17 cellular contexts compared by ENCODE assay signal in the genomic region with DNA sequence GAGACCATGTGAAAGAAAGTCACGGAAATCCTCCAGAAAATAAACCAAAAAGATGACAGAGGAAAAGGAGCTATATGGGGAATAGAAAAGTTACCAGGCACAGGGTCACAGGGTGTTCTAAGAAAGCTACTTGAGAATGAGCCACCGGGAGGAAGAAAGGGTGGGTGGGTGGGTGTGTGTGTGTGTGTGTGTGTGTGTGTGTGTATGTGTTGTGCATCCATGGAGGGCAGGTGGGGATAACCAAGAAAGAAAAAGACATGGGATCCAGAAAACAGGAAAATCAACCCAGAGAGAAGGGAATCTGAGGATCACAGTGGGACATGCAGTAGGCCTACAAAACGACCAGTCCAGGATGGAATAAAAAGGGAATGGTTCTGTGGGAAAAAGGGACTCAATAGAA. TPM values are rescaled to one million over a fixed set of nuclear protein-coding genes. Genes with fewer than 3 reads are reported as not detected.
DNase-seq lines count a peak whose midpoint lies in the region; ATAC-seq and TF ChIP-seq lines count a peak whose summit lies in the region.
"Had no signal": no experiment of that assay in that cellular context is flagged by ENCODE, and none has a peak within 500 bp of the region (broad histone marks: within the 10 kb centered on the region; RNA-seq: fewer than 3 reads in every experiment).

No MANE protein-coding gene starts in this region.

- peak overlapping the region in 1 of 12 donors; percentile 79 for H3K4me3 ChIP-seq in heart left ventricle
- H3K4me3 ChIP-seq: body of pancreas, mucosa of descending colon, smooth muscle cell had no signal

- TF ChIP-seq CTCF in chondrocyte (IDR thresholded peaks at IDR 0.05) = no peak
- no peak for TF ChIP-seq CTCF in heart left ventricle (IDR thresholded peaks at IDR 0.05)

- no peak for ATAC-seq in activated T-cell treated with anti-CD3 and anti-CD28 coated beads, Interleukin-2, amount 50 U/mL, for 72 hours (replicated peaks in 1 of 2)
- ATAC-seq in T-cell (replicated peaks in 1 of 4) (no peak), heart left ventricle (no peak)
- ATAC-seq in stimulated activated effector memory CD8-positive, alpha-beta T cell treated with anti-CD3 and anti-CD28 coated beads, Interleukin-12 subunit alpha, Interleukin-12 subunit beta, amount 100 ng/mL, for 72 hours = no peak
- ATAC-seq: body of pancreas; mucosa of descending colon; stimulated activated naive B cell treated with anti-CD40 and anti-IgM and Interleukin-4, amounts not matched to agents 10 μg/mL and 1 μg/mL and 100 μg/mL, for 72 hours had no signal

- peak overlapping the region; percentile 96 to 98 for H3K4me3 Mint-ChIP-seq in activated T-cell treated with anti-CD3 and anti-CD28 coated beads, Interleukin-2, amount 50 U/mL, for 72 hours
- H3K4me3 Mint-ChIP-seq in T-cell (peak overlapping the region; percentile 55 to 100 (median 59)), chondrocyte (ENCODE audit: unreplicated experiment) (peak overlapping the region; percentile 95)
- peak overlapping the region; percentile 97 for H3K4me3 Mint-ChIP-seq in stimulated activated effector memory CD8-positive, alpha-beta T cell treated with anti-CD3 and anti-CD28 coated beads, Interleukin-12 subunit alpha, Interleukin-12 subunit beta, amount 100 ng/mL, for 72 hours

- CTCF ChIA-PET in T-cell (lab: Charles Lee) = interaction anchor here in 1 of 2 donors (0.6 kb wide), 1 partner anchor 75 kb away, joined by 5 read pairs; the partner anchor contains the start of gene APOL3

- peaks cover 0 to 68% (median 35%) of the 10 kb centered on the region in 9 donors for H3K36me3 ChIP-seq in heart left ventricle

- no peak for DNase-seq in activated T-cell treated with anti-CD3 and anti-CD28 coated beads, Interleukin-2, amount 50 U/mL, for 72 hours
- no peak for DNase-seq in activated T-cell treated with anti-CD3 and anti-CD28 coated beads, Interleukin-2, amount 50 U/mL, for 1 hour
- DNase-seq in T-cell = no peak
- DNase-seq in chondrocyte (ENCODE audit: low spot score) = no peak
- DNase-seq in stimulated activated effector memory CD8-positive, alpha-beta T cell treated with anti-CD3 and anti-CD28 coated beads, Interleukin-12 subunit alpha, Interleukin-12 subunit beta, amount 100 ng/mL, for 72 hours (ENCODE audit: low spot score in 2 of 2) = no peak
- DNase-seq in CD1c-positive myeloid dendritic cell (ENCODE audit: extremely low spot score) = no peak
- no peak for DNase-seq in midbrain (lab: John Stamatoyannopoulos, UW)
- no peak for DNase-seq in heart left ventricle
- DNase-seq: body of pancreas; esophagus squamous epithelium; glutamatergic neuron; mucosa of descending colon; NCI-H774; stimulated activated naive B cell treated with anti-CD40 and anti-IgM and Interleukin-4, amounts not matched to agents 10 μg/mL and 1 μg/mL and 100 μg/mL, for 72 hours had no signal

- no peak overlapping the region for H3K27ac ChIP-seq in heart left ventricle
- H3K27ac ChIP-seq: body of pancreas, parathyroid adenoma, VCaP had no signal

- TF ChIP-seq POLR2A in heart left ventricle (IDR thresholded peaks at IDR 0.05) = no peak

- H3K9me3 ChIP-seq in heart left ventricle = no peaks in the 10 kb centered on the region
- H3K9me3 ChIP-seq: body of pancreas, esophagus squamous epithelium, mucosa of descending colon had no signal

- peak overlapping the region; percentile 58 for H3K27ac Mint-ChIP-seq in activated T-cell treated with anti-CD3 and anti-CD28 coated beads, Interleukin-2, amount 50 U/mL, for 72 hours
- H3K27ac Mint-ChIP-seq in T-cell (peak overlapping the region; percentile 9 to 73), chondrocyte (ENCODE audit: unreplicated experiment) (peak overlapping the region; percentile 42)
- peak overlapping the region; percentile 99 for H3K27ac Mint-ChIP-seq in stimulated activated effector memory CD8-positive, alpha-beta T cell treated with anti-CD3 and anti-CD28 coated beads, Interleukin-12 subunit alpha, Interleukin-12 subunit beta, amount 100 ng/mL, for 72 hours
- H3K27ac Mint-ChIP-seq: stimulated activated naive B cell treated with anti-CD40 and anti-IgM and Interleukin-4, amounts not matched to agents 10 μg/mL and 1 μg/mL and 100 μg/mL, for 72 hours had no signal

- 71 to 89% (median 80%) methylated on average over 3 of the region's 3 CpGs for WGBS in heart left ventricle, 4 donors

- H3K4me1 Mint-ChIP-seq in activated T-cell treated with anti-CD3 and anti-CD28 coated beads, Interleukin-2, amount 50 U/mL, for 72 hours (ENCODE audit: low read depth) = peaks cover 60% of the 10 kb centered on the region
- H3K4me1 Mint-ChIP-seq in T-cell (peaks cover 66 to 69% (median 67%) of the 10 kb centered on the region in 3 donors), chondrocyte (ENCODE audit: low read depth) (peaks cover 65% of the 10 kb centered on the region)
- H3K4me1 Mint-ChIP-seq in stimulated activated effector memory CD8-positive, alpha-beta T cell treated with anti-CD3 and anti-CD28 coated beads, Interleukin-12 subunit alpha, Interleukin-12 subunit beta, amount 100 ng/mL, for 72 hours = peaks cover 77% of the 10 kb centered on the region

- H3K27me3 Mint-ChIP-seq in activated T-cell treated with anti-CD3 and anti-CD28 coated beads, Interleukin-2, amount 50 U/mL, for 72 hours (ENCODE audit: low read depth) = no peaks in the 10 kb centered on the region
- no peaks in the 10 kb centered on the region for H3K27me3 Mint-ChIP-seq in T-cell
- no peaks in the 10 kb centered on the region for H3K27me3 Mint-ChIP-seq in chondrocyte (ENCODE audit: low read depth)
- H3K27me3 Mint-ChIP-seq: stimulated activated naive B cell treated with anti-CD40 and anti-IgM and Interleukin-4, amounts not matched to agents 10 μg/mL and 1 μg/mL and 100 μg/mL, for 72 hours had no signal

- peaks cover 0 to 3% of the 10 kb centered on the region in 2 donors for H3K9me3 Mint-ChIP-seq in activated T-cell treated with anti-CD3 and anti-CD28 coated beads, Interleukin-2, amount 50 U/mL, for 72 hours
- H3K9me3 Mint-ChIP-seq in T-cell (no peaks in the 10 kb centered on the region), chondrocyte (ENCODE audit: low read depth) (no peaks in the 10 kb centered on the region)
- H3K9me3 Mint-ChIP-seq in stimulated activated effector memory CD8-positive, alpha-beta T cell treated with anti-CD3 and anti-CD28 coated beads, Interleukin-12 subunit alpha, Interleukin-12 subunit beta, amount 100 ng/mL, for 72 hours = no peaks in the 10 kb centered on the region

- H3K36me3 Mint-ChIP-seq in activated T-cell treated with anti-CD3 and anti-CD28 coated beads, Interleukin-2, amount 50 U/mL, for 72 hours (ENCODE audit: insufficient read depth in 2 of 2) = peaks cover 26 to 37% of the 10 kb centered on the region in 2 donors
- H3K36me3 Mint-ChIP-seq in T-cell (peaks cover 60% of the 10 kb centered on the region), chondrocyte (ENCODE audit: low read depth) (peaks cover 45% of the 10 kb centered on the region)
- peaks cover 87% of the 10 kb centered on the region for H3K36me3 Mint-ChIP-seq in stimulated activated effector memory CD8-positive, alpha-beta T cell treated with anti-CD3 and anti-CD28 coated beads, Interleukin-12 subunit alpha, Interleukin-12 subunit beta, amount 100 ng/mL, for 72 hours

- POLR2A ChIA-PET in T-cell (lab: Charles Lee) = interaction anchor here in 1 of 2 donors (0.6 kb wide), 2 partner anchors 72 to 199 kb away, joined by 3 read pairs; no protein-coding TSS in a partner anchor

- intact Hi-C loops in heart left ventricle (cut with DNase I) = loop anchor here in 6 of 10 donors (5.0 to 10.0 kb wide), 3 partner anchors 38 to 81 kb away; no protein-coding TSS in a partner anchor

- H3K27me3 ChIP-seq in heart left ventricle = no peaks in the 10 kb centered on the region
- H3K27me3 ChIP-seq: body of pancreas, esophagus squamous epithelium had no signal

- H3K4me1 ChIP-seq in heart left ventricle = peaks cover 6 to 56% (median 45%) of the 10 kb centered on the region in 12 donors

RNA-seq across cellular contexts. Expression of gene APOL2, which starts 3.7 kb away (rescaled TPM):
- 10 to 100 TPM; 64.5 to 69.5 TPM for total RNA-seq in activated T-cell treated with anti-CD3 and anti-CD28 coated beads, Interleukin-2, amount 50 U/mL, for 72 hours
- total RNA-seq in T-cell (10 to 100 TPM; 38.3 to 80.7 (median 70.6) TPM), chondrocyte (58.7 to 84.1 TPM (median 83.8 TPM) in 3 replicates), heart left ventricle (100 to 1,000 TPM in 1 of 9 donors, 10 to 100 TPM in 8; 26.6 to 213 (median 55.9) TPM)
- 10 to 100 TPM; 37.2 to 44.7 TPM for polyA plus RNA-seq in heart left ventricle

RNA-seq across cellular contexts. Expression of gene APOL1, which starts 17.3 kb away (rescaled TPM):
- total RNA-seq in activated T-cell treated with anti-CD3 and anti-CD28 coated beads, Interleukin-2, amount 50 U/mL, for 72 hours = 10 to 100 TPM; 32.7 to 44.5 TPM
- total RNA-seq in T-cell (10 to 100 TPM; 15.7 to 29.5 (median 19.8) TPM), chondrocyte (16.7 to 38.4 TPM (median 16.9 TPM) in 3 replicates), heart left ventricle (100 to 1,000 TPM in 1 of 9 donors, 10 to 100 TPM in 8; 10.4 to 132 (median 18.1) TPM)
- polyA plus RNA-seq in heart left ventricle = 10 to 100 TPM; 13.4 to 18.9 TPM
- total RNA-seq: smooth muscle cell had no signal

RNA-seq across cellular contexts. Expression of gene APOL4, which starts 34.0 kb away (rescaled TPM):
- 1 to 10 TPM in 1 of 2 donors, under 1 TPM in 1; 0.99 to 2.7 TPM for total RNA-seq in activated T-cell treated with anti-CD3 and anti-CD28 coated beads, Interleukin-2, amount 50 U/mL, for 72 hours
- total RNA-seq in T-cell (under 1 TPM in 2 of 5 donors, not detected in 3; 0.22 to 0.72 TPM), chondrocyte (0.12 TPM in 1 of 3 replicates, not detected in the others), heart left ventricle (10 to 100 TPM in 2 of 9 donors, 1 to 10 TPM in 5, not detected in 2; 1.7 to 26.5 (median 5.7) TPM)
- 1 to 10 TPM; 2.8 to 3.2 TPM for polyA plus RNA-seq in heart left ventricle
- polyA plus RNA-seq: smooth muscle cell had no signal

Comparison
In these comparisons a context has a peak if more than half of its experiments do, and no peak if none do; other contexts are left out.
1. H3K27ac Mint-ChIP-seq: peak in every context shown above with its lines; median percentile 99 in stimulated activated effector memory CD8-positive, alpha-beta T cell treated with anti-CD3 and anti-CD28 coated beads, Interleukin-12 subunit alpha, Interleukin-12 subunit beta, amount 100 ng/mL, for 72 hours; 58 in activated T-cell treated with anti-CD3 and anti-CD28 coated beads, Interleukin-2, amount 50 U/mL, for 72 hours; 42 in chondrocyte; 41 in T-cell.